ENCODE assay signal across 22 cellular contexts in the genomic region with DNA sequence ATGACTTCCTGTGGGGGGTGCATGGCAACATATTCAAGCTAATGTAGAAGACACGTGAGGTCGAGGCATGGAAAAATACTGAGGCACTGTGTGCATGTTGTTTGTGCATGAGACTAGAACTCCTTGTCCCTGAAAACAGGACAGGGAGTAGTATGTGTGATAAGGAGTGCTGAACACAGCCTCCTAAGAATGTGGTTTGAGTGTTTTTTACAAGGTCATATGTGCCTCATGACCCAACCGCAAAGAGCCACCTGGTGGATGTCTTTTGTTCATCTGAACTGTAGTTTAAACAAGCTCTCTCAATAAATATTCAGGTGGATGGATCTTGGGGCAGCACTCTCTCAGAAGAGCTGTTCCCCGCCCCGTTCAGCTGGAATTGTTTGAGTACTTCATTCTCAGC.
DNase-seq lines count a peak whose midpoint lies in the region; ATAC-seq and TF ChIP-seq lines count a peak whose summit lies in the region.
"Had no signal": no experiment of that assay in that cellular context is flagged by ENCODE, and none has a peak within 500 bp of the region (broad histone marks: within the 10 kb centered on the region; RNA-seq: fewer than 3 reads in every experiment).

No MANE protein-coding gene starts in this region.

- no peaks in the 10 kb centered on the region for H3K9me3 ChIP-seq in mammary epithelial cell (replicated peaks; ENCODE audit: insufficient read depth, low read length)
- H3K9me3 ChIP-seq: uterus had no signal

- no peaks in the 10 kb centered on the region for H3K9me3 Mint-ChIP-seq in effector memory CD8-positive, alpha-beta T cell
- H3K9me3 Mint-ChIP-seq: activated T-cell treated with anti-CD3 and anti-CD28 coated beads, Interleukin-2, amount 50 U/mL, for 4 hours; stimulated activated effector memory CD8-positive, alpha-beta T cell treated with anti-CD3 and anti-CD28 coated beads, Interleukin-12 subunit alpha, Interleukin-12 subunit beta, amount 100 ng/mL, for 72 hours had no signal

- DNase-seq in G401 (ENCODE audit: low spot score) (peak; percentile 16), NCI-H345 treated with DMSO at 0.1 percent for 48 hours (lab: John Stamatoyannopoulos, UW; ENCODE audit: unreplicated experiment) (peak; percentile 7), left ventricle myocardium superior (no peak), mammary epithelial cell (no peak), kidney glomerular epithelial cell (lab: John Stamatoyannopoulos, UW) (no peak)
- DNase-seq in effector memory CD8-positive, alpha-beta T cell: no peak
- DNase-seq: activated CD8-positive, alpha-beta memory T cell treated with anti-CD3 and anti-CD28 coated beads for 24 hours; activated naive CD4-positive, alpha-beta T cell; activated T-cell treated with anti-CD3 and anti-CD28 coated beads, Interleukin-2, amount 50 U/mL, for 4 hours; CD4-positive, alpha-beta memory T cell; dermis blood vessel endothelial cell; Kasumi-1; NCI-H1105; NCI-H2171; NCI-H82; OCI-M1; stimulated activated CD4-positive, alpha-beta T cell treated with anti-CD3 and anti-CD28 coated beads, Interleukin-1b, Interleukin-23, amount 100 ng/mL, for 48 hours; uterus had no signal

- H3K36me3 ChIP-seq in mammary epithelial cell (ENCODE audit: insufficient read depth, low read length): no peaks in the 10 kb centered on the region
- H3K36me3 ChIP-seq: cardiac muscle cell, uterus had no signal

- peak; percentile 92 for ATAC-seq in left ventricle myocardium superior
- ATAC-seq in effector memory CD8-positive, alpha-beta T cell (replicated peaks): no peak
- ATAC-seq: activated T-cell treated with anti-CD3 and anti-CD28 coated beads, Interleukin-2, amount 50 U/mL, for 4 hours; left lobe of liver; stimulated activated effector memory CD8-positive, alpha-beta T cell treated with anti-CD3 and anti-CD28 coated beads, Interleukin-12 subunit alpha, Interleukin-12 subunit beta, amount 100 ng/mL, for 72 hours had no signal

- H3K4me1 ChIP-seq in mammary epithelial cell (ENCODE audit: insufficient read depth, low read length): no peaks in the 10 kb centered on the region
- H3K4me1 ChIP-seq: uterus had no signal

- no peak overlapping the region for H3K4me3 Mint-ChIP-seq in effector memory CD8-positive, alpha-beta T cell
- H3K4me3 Mint-ChIP-seq: activated T-cell treated with anti-CD3 and anti-CD28 coated beads, Interleukin-2, amount 50 U/mL, for 4 hours; CD4-positive, alpha-beta memory T cell; stimulated activated effector memory CD8-positive, alpha-beta T cell treated with anti-CD3 and anti-CD28 coated beads, Interleukin-12 subunit alpha, Interleukin-12 subunit beta, amount 100 ng/mL, for 72 hours had no signal

- no peak overlapping the region for H2AFZ ChIP-seq in mammary epithelial cell (ENCODE audit: low read depth, low read length)

- in situ Hi-C loops in G401 (cut with HindIII; ENCODE audit: low sequenced_read_pairs): no loop called here
- in situ Hi-C loops in mammary epithelial cell (cut with MboI; ENCODE audit: low sequenced_read_pairs in 2 of 2): no loop called here

- H3K27me3 ChIP-seq in mammary epithelial cell (ENCODE audit: insufficient read depth, low read length): no peaks in the 10 kb centered on the region
- H3K27me3 ChIP-seq: cardiac muscle cell, uterus had no signal

- dilution Hi-C loops in mammary epithelial cell (cut with HindIII; ENCODE audit: low sequenced_read_pairs): no loop called here

- intact Hi-C loops in left ventricle myocardium superior (cut with micrococcal nuclease) (no loop called here), mammary epithelial cell (cut with micrococcal nuclease) (no loop called here)

- no peak overlapping the region for H3K27ac Mint-ChIP-seq in effector memory CD8-positive, alpha-beta T cell
- H3K27ac Mint-ChIP-seq: CD4-positive, alpha-beta memory T cell; stimulated activated effector memory CD8-positive, alpha-beta T cell treated with anti-CD3 and anti-CD28 coated beads, Interleukin-12 subunit alpha, Interleukin-12 subunit beta, amount 100 ng/mL, for 72 hours had no signal

- H3K27ac ChIP-seq in C4-2B (no peak overlapping the region), mammary epithelial cell (ENCODE audit: insufficient read depth, low read depth, low read length) (no peak overlapping the region)
- H3K27ac ChIP-seq: cardiac muscle cell, uterus had no signal

- H3K36me3 Mint-ChIP-seq in effector memory CD8-positive, alpha-beta T cell (ENCODE audit: insufficient read depth): no peaks in the 10 kb centered on the region
- H3K36me3 Mint-ChIP-seq: CD4-positive, alpha-beta memory T cell; stimulated activated effector memory CD8-positive, alpha-beta T cell treated with anti-CD3 and anti-CD28 coated beads, Interleukin-12 subunit alpha, Interleukin-12 subunit beta, amount 100 ng/mL, for 72 hours had no signal

- WGBS in mammary epithelial cell (ENCODE audit: low coverage, missing lambda C conversion rate): 75% methylated on average over 5 of the region's 5 CpGs

- no peak overlapping the region for H3K9ac ChIP-seq in mammary epithelial cell (ENCODE audit: insufficient read depth, low read length)

- H4K20me1 ChIP-seq in mammary epithelial cell (ENCODE audit: insufficient read depth, low read length): no peaks in the 10 kb centered on the region

- H3K27me3 Mint-ChIP-seq in effector memory CD8-positive, alpha-beta T cell: no peaks in the 10 kb centered on the region
- H3K27me3 Mint-ChIP-seq: CD4-positive, alpha-beta memory T cell had no signal

- BruUV-seq in mammary epithelial cell (replicated peaks; lab: Mats Ljungman, UMichigan): no TSS peak

- no peak overlapping the region for H3K4me2 ChIP-seq in mammary epithelial cell (ENCODE audit: insufficient read depth, low read depth, low read length)

- H3K79me2 ChIP-seq in mammary epithelial cell (ENCODE audit: insufficient read depth, low read length): no peaks in the 10 kb centered on the region

- no peaks in the 10 kb centered on the region for H3K4me1 Mint-ChIP-seq in effector memory CD8-positive, alpha-beta T cell (ENCODE audit: low read depth in 2 of 2)
- H3K4me1 Mint-ChIP-seq: CD4-positive, alpha-beta memory T cell; stimulated activated effector memory CD8-positive, alpha-beta T cell treated with anti-CD3 and anti-CD28 coated beads, Interleukin-12 subunit alpha, Interleukin-12 subunit beta, amount 100 ng/mL, for 72 hours had no signal

- TF ChIP-seq CTCF in C4-2B (conservative IDR thresholded peaks at IDR 0.05) (0 out of 2 replicates have a peak, but pooled peaks have one; percentile 8), mammary epithelial cell (conservative IDR thresholded peaks at IDR 0.05 in 1 of 2, IDR thresholded peaks at IDR 0.05 in 1 of 2; ENCODE audit: extremely low read depth in 1 of 2, insufficient read depth in 1 of 2, low read depth in 1 of 2, low read length in 2 of 2) (peak in 1 of 2 donors; percentile 6)

- H3K4me3 ChIP-seq in mammary epithelial cell (replicated peaks in 1 of 3; ENCODE audit: insufficient read depth in 1 of 3, low read depth in 2 of 3, low read length in 3 of 3): no peak overlapping the region
- H3K4me3 ChIP-seq: cardiac muscle cell, uterus had no signal

- CTCF ChIA-PET in mammary epithelial cell (lab: Charles Lee; ENCODE audit: low non-redundant PET): interaction anchor here (0.6 kb wide), 1 partner anchor 9 kb away, joined by 3 read pairs; no protein-coding TSS in a partner anchor

Comparison
In these comparisons a context has a peak if more than half of its experiments do, and no peak if none do; other contexts are left out.
1. DNase-seq: peak in G401 (single experiment) and NCI-H345 treated with DMSO at 0.1 percent for 48 hours (single experiment); none in left ventricle myocardium superior (single experiment), mammary epithelial cell (single experiment), effector memory CD8-positive, alpha-beta T cell (0 of 3) and kidney glomerular epithelial cell (single experiment).